Comparison of ENCODE assay signal across 18 cellular contexts in the genomic region with DNA sequence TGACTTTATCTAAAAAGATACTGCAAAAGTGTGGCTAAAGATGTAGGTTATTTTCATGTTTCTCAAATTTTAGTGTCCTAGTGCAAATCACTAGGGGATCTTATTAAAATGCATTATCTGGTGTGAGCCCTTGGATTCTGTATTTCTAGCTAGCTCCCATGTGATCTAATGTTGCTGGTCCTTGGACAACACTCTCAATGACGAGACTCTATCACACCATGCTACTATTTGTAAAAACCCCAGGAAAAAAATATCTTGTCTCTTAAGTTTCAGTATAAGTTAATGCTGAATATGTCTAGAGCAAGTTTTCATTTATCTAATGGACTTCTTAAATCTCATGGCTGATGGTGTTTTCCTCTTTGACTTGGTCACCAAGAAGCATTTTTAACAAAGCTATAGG. TPM values are rescaled to one million over a fixed set of nuclear protein-coding genes. Genes with fewer than 3 reads are reported as not detected.
DNase-seq lines count a peak whose midpoint lies in the region; ATAC-seq and TF ChIP-seq lines count a peak whose summit lies in the region.
"Had no signal": no experiment of that assay in that cellular context is flagged by ENCODE, and none has a peak within 500 bp of the region (broad histone marks: within the 10 kb centered on the region; RNA-seq: fewer than 3 reads in every experiment).

No MANE protein-coding gene starts in this region.

- WGBS in transverse colon (ENCODE audit: low coverage in 1 of 2), 2 donors: 95 to 100% methylated on average over 1 of the region's 1 CpG
- WGBS in right cardiac atrium: 67% methylated on average over 1 of the region's 1 CpG

- intact Hi-C loops in natural killer cell (cut with micrococcal nuclease) (no loop called here), transverse colon (cut with DNase I; ENCODE audit: low total_unique reads) (no loop called here), right cardiac atrium (cut with DNase I) (no loop called here)

- no peaks in the 10 kb centered on the region for H3K36me3 ChIP-seq in transverse colon

- in situ Hi-C loops in transverse colon (cut with MboI; ENCODE audit: low pct_ligation_motif_present in 1 of 4, low pct_unique_long_range_greater_than_20kb in 1 of 4, low sequenced_read_pairs in 3 of 4): no loop called here

- H3K27me3 ChIP-seq in transverse colon (no peaks in the 10 kb centered on the region), right cardiac atrium (ENCODE audit: control insufficient read depth, insufficient read depth) (no peaks in the 10 kb centered on the region)

- H3K27ac Mint-ChIP-seq in activated naive CD4-positive, alpha-beta T cell treated with anti-CD3 and anti-CD28 coated beads, Interleukin-2, amount 50 U/mL, for 24 hours: peak overlapping the region; percentile 88
- peak overlapping the region; percentile 98 for H3K27ac Mint-ChIP-seq in activated naive CD8-positive, alpha-beta T cell treated with anti-CD3 and anti-CD28 coated beads for 36 hours
- peak overlapping the region; percentile 100 for H3K27ac Mint-ChIP-seq in natural killer cell
- H3K27ac Mint-ChIP-seq: H9 had no signal

- DNase-seq in activated naive CD4-positive, alpha-beta T cell treated with anti-CD3 and anti-CD28 coated beads, Interleukin-2, amount 50 U/mL, for 16 hours: no peak
- no peak for DNase-seq in activated naive CD8-positive, alpha-beta T cell treated with anti-CD3 and anti-CD28 coated beads for 36 hours
- DNase-seq in natural killer cell: no peak
- DNase-seq in EL: no peak
- no peak for DNase-seq in transverse colon
- DNase-seq in right cardiac atrium: no peak
- DNase-seq: H9, KG1, MV-4-11, NCI-H187, NCI-H2107, NCI-H510A, NCI-H748 treated with DMSO at 0.1 percent for 48 hours, OCI-M1, Right ventricle myocardium superior had no signal

- TF ChIP-seq POLR2A in transverse colon (IDR thresholded peaks at IDR 0.05): no peak

- H3K4me3 Mint-ChIP-seq in activated naive CD4-positive, alpha-beta T cell treated with anti-CD3 and anti-CD28 coated beads, Interleukin-2, amount 50 U/mL, for 24 hours: peak overlapping the region; percentile 66
- no peak overlapping the region for H3K4me3 Mint-ChIP-seq in activated naive CD8-positive, alpha-beta T cell treated with anti-CD3 and anti-CD28 coated beads for 36 hours
- peak overlapping the region; percentile 25 for H3K4me3 Mint-ChIP-seq in natural killer cell
- H3K4me3 Mint-ChIP-seq: H9 had no signal

- no peak for TF ChIP-seq EP300 in transverse colon (IDR thresholded peaks at IDR 0.05; ENCODE audit: low read depth)

- H3K9me3 ChIP-seq in transverse colon (no peaks in the 10 kb centered on the region), right cardiac atrium (ENCODE audit: control insufficient read depth, low read length) (no peaks in the 10 kb centered on the region)
- H3K9me3 ChIP-seq: A549 had no signal

- TF ChIP-seq CTCF in natural killer cell (IDR thresholded peaks at IDR 0.05): no peak
- no peak for TF ChIP-seq CTCF in transverse colon (IDR thresholded peaks at IDR 0.05)

- peaks cover 35% of the 10 kb centered on the region for H3K36me3 Mint-ChIP-seq in activated naive CD4-positive, alpha-beta T cell treated with anti-CD3 and anti-CD28 coated beads, Interleukin-2, amount 50 U/mL, for 24 hours
- H3K36me3 Mint-ChIP-seq in activated naive CD8-positive, alpha-beta T cell treated with anti-CD3 and anti-CD28 coated beads for 36 hours: peaks cover 77% of the 10 kb centered on the region
- H3K36me3 Mint-ChIP-seq in natural killer cell: no peaks in the 10 kb centered on the region

- H3K4me3 ChIP-seq in transverse colon (no peak overlapping the region), right cardiac atrium (ENCODE audit: low read length) (no peak overlapping the region)
- H3K4me3 ChIP-seq: A549 had no signal

- H3K4me1 ChIP-seq in transverse colon: peaks cover 0 to 34% (median 10%) of the 10 kb centered on the region in 4 donors
- H3K4me1 ChIP-seq in right cardiac atrium (ENCODE audit: control insufficient read depth, insufficient read depth, low read length): no peaks in the 10 kb centered on the region

- ATAC-seq in natural killer cell (no peak), right cardiac atrium (no peak)
- ATAC-seq: A549 had no signal

- H3K27ac ChIP-seq in transverse colon (no peak overlapping the region), right cardiac atrium (ENCODE audit: low read length) (no peak overlapping the region)
- H3K27ac ChIP-seq: A549 had no signal

- no peaks in the 10 kb centered on the region for H3K27me3 Mint-ChIP-seq in activated naive CD4-positive, alpha-beta T cell treated with anti-CD3 and anti-CD28 coated beads, Interleukin-2, amount 50 U/mL, for 24 hours
- no peaks in the 10 kb centered on the region for H3K27me3 Mint-ChIP-seq in activated naive CD8-positive, alpha-beta T cell treated with anti-CD3 and anti-CD28 coated beads for 36 hours
- no peaks in the 10 kb centered on the region for H3K27me3 Mint-ChIP-seq in natural killer cell (ENCODE audit: low read depth in 2 of 2)

- H3K4me1 Mint-ChIP-seq in activated naive CD4-positive, alpha-beta T cell treated with anti-CD3 and anti-CD28 coated beads, Interleukin-2, amount 50 U/mL, for 24 hours: peaks cover 90% of the 10 kb centered on the region
- peaks cover 78% of the 10 kb centered on the region for H3K4me1 Mint-ChIP-seq in activated naive CD8-positive, alpha-beta T cell treated with anti-CD3 and anti-CD28 coated beads for 36 hours
- H3K4me1 Mint-ChIP-seq in natural killer cell: peaks cover 86 to 87% of the 10 kb centered on the region in 2 donors

- H3K9me3 Mint-ChIP-seq in activated naive CD4-positive, alpha-beta T cell treated with anti-CD3 and anti-CD28 coated beads, Interleukin-2, amount 50 U/mL, for 24 hours: no peaks in the 10 kb centered on the region
- peaks cover 12% of the 10 kb centered on the region for H3K9me3 Mint-ChIP-seq in activated naive CD8-positive, alpha-beta T cell treated with anti-CD3 and anti-CD28 coated beads for 36 hours
- H3K9me3 Mint-ChIP-seq in natural killer cell: no peaks in the 10 kb centered on the region
- H3K9me3 Mint-ChIP-seq: H9 had no signal

RNA-seq across cellular contexts. Expression of a gene that starts 5.8 kb away (rescaled TPM):
- 100 to 1,000 TPM; 154 to 159 TPM for total RNA-seq in activated naive CD8-positive, alpha-beta T cell treated with anti-CD3 and anti-CD28 coated beads for 36 hours
- total RNA-seq in natural killer cell: 100 to 1,000 TPM; 181 to 213 (median 182) TPM
- 10 to 100 TPM in 2 of 4 donors, 1 to 10 TPM in 2; 5.2 to 64.7 (median 14.5) TPM for total RNA-seq in transverse colon
- total RNA-seq in right cardiac atrium: 1 to 10 TPM; 3.6 to 6.9 (median 5.1) TPM
- polyA plus RNA-seq in right cardiac atrium: 0.86 TPM
- total RNA-seq: HT-29 had no signal
